In genomic region chr7:139772837-139773236, GRCh38 we compare ENCODE assay signal across 20 cellular contexts. TPM values are rescaled to one million over a fixed set of nuclear protein-coding genes. Genes with fewer than 3 reads are reported as not detected.
DNase-seq lines count a peak whose midpoint lies in the region; ATAC-seq and TF ChIP-seq lines count a peak whose summit lies in the region.
"Had no signal": no experiment of that assay in that cellular context is flagged by ENCODE, and none has a peak within 500 bp of the region (broad histone marks: within the 10 kb centered on the region; RNA-seq: fewer than 3 reads in every experiment).

No MANE protein-coding gene starts in this region.

- TF ChIP-seq CTCF in activated B cell treated with CpG ODN at 0.5 μM for 24 hours (IDR thresholded peaks at IDR 0.05) = no peak
- TF ChIP-seq CTCF in suprapubic skin (IDR thresholded peaks at IDR 0.05) = no peak

- H3K4me3 ChIP-seq in BLaER1 treated with 17β-estradiol and CSF1 and Interleukin-3, amounts not matched to agents 10 nM and 100 nM = no peak overlapping the region
- no peak overlapping the region for H3K4me3 ChIP-seq in suprapubic skin
- H3K4me3 ChIP-seq: Peyer's patch, spleen had no signal

- H3K36me3 Mint-ChIP-seq in IgD-negative memory B cell (peaks cover 13% of the 10 kb centered on the region), activated B cell treated with CpG ODN at 0.5 μM for 24 hours (ENCODE audit: low read depth) (peaks cover 11% of the 10 kb centered on the region)
- peaks cover 27% of the 10 kb centered on the region for H3K36me3 Mint-ChIP-seq in natural killer cell treated with Interleukin-12 subunit alpha and Interleukin-12 subunit beta and Interleukin-15 and Interleukin-18, amount 100 ng/mL, for 72 hours

- ATAC-seq in activated B cell treated with CpG ODN at 0.5 μM for 24 hours (ENCODE audit: low read depth) = peak; percentile 25
- no peak for ATAC-seq in natural killer cell treated with Interleukin-12 subunit alpha and Interleukin-12 subunit beta and Interleukin-15 and Interleukin-18, amount 100 ng/mL, for 72 hours
- no peak for ATAC-seq in left cardiac atrium
- no peak for ATAC-seq in GM21737 (IDR thresholded peaks at IDR 0.05; ENCODE audit: unreplicated experiment)

- H3K27me3 ChIP-seq in BLaER1 treated with 17β-estradiol and CSF1 and Interleukin-3, amounts not matched to agents 10 nM and 100 nM = no peaks in the 10 kb centered on the region
- H3K27me3 ChIP-seq in suprapubic skin = no peaks in the 10 kb centered on the region
- H3K27me3 ChIP-seq: Peyer's patch, spleen had no signal

- no peaks in the 10 kb centered on the region for H3K9me3 ChIP-seq in BLaER1 treated with 17β-estradiol and CSF1 and Interleukin-3, amounts not matched to agents 10 nM and 100 nM (replicated peaks in 1 of 11)
- H3K9me3 ChIP-seq in suprapubic skin = no peaks in the 10 kb centered on the region
- H3K9me3 ChIP-seq: Peyer's patch, spleen had no signal

- H3K9me3 Mint-ChIP-seq in IgD-negative memory B cell (no peaks in the 10 kb centered on the region), activated B cell treated with CpG ODN at 0.5 μM for 24 hours (no peaks in the 10 kb centered on the region)
- no peaks in the 10 kb centered on the region for H3K9me3 Mint-ChIP-seq in natural killer cell treated with Interleukin-12 subunit alpha and Interleukin-12 subunit beta and Interleukin-15 and Interleukin-18, amount 100 ng/mL, for 72 hours

- peaks cover 45 to 68% (median 47%) of the 10 kb centered on the region in 3 donors for H3K4me1 Mint-ChIP-seq in IgD-negative memory B cell
- peaks cover 70% of the 10 kb centered on the region for H3K4me1 Mint-ChIP-seq in activated B cell treated with CpG ODN at 0.5 μM for 24 hours
- peaks cover 70 to 81% of the 10 kb centered on the region in 2 donors for H3K4me1 Mint-ChIP-seq in natural killer cell treated with Interleukin-12 subunit alpha and Interleukin-12 subunit beta and Interleukin-15 and Interleukin-18, amount 100 ng/mL, for 72 hours (ENCODE audit: low read depth in 2 of 2)

- no peak overlapping the region for H3K9ac ChIP-seq in BLaER1 treated with 17β-estradiol and CSF1 and Interleukin-3, amounts not matched to agents 10 nM and 100 nM

- H3K27ac ChIP-seq in BLaER1 treated with 17β-estradiol and CSF1 and Interleukin-3, amounts not matched to agents 10 nM and 100 nM = peak overlapping the region in 2 of 11 experiments; percentile 4 to 12; a peak in 2 of 22 replicates
- H3K27ac ChIP-seq in suprapubic skin = no peak overlapping the region

- H3K27me3 Mint-ChIP-seq in IgD-negative memory B cell (no peaks in the 10 kb centered on the region), activated B cell treated with CpG ODN at 0.5 μM for 24 hours (no peaks in the 10 kb centered on the region)
- no peaks in the 10 kb centered on the region for H3K27me3 Mint-ChIP-seq in natural killer cell treated with Interleukin-12 subunit alpha and Interleukin-12 subunit beta and Interleukin-15 and Interleukin-18, amount 100 ng/mL, for 72 hours

- WGBS in suprapubic skin = 90% methylated on average over 5 of the region's 5 CpGs

- CTCF ChIA-PET in activated B cell treated with CpG ODN at 0.5 μM for 24 hours (lab: Charles Lee) = interaction anchor here (1.0 kb wide), 1 partner anchor 127 kb away, joined by 3 read pairs; no protein-coding TSS in a partner anchor

- DNase-seq in activated B cell treated with CpG ODN at 0.5 μM for 24 hours (no peak), left cardiac atrium (no peak), suprapubic skin (ENCODE audit: low spot score in 2 of 2) (no peak), AG08396 (ENCODE audit: low spot score) (no peak)
- DNase-seq in natural killer cell treated with Interleukin-12 subunit alpha and Interleukin-12 subunit beta and Interleukin-15 and Interleukin-18, amount 100 ng/mL, for 72 hours (ENCODE audit: low spot score) = no peak
- DNase-seq: activated CD4-positive, CD25-positive, alpha-beta regulatory T cell treated with anti-CD3 and anti-CD28 coated beads, Interleukin-2, amount 50 U/mL, for 72 hours; AML-193; DMS153; effector CD8-positive, alpha-beta T cell; hippocampal formation; KBM-7; kidney glomerular epithelial cell; NCI-H146; NCI-H510A; Peyer's patch; posterior cingulate gyrus; spleen had no signal

- H3K4me1 ChIP-seq in BLaER1 treated with 17β-estradiol and CSF1 and Interleukin-3, amounts not matched to agents 10 nM and 100 nM = peaks cover 50 to 80% (median 79%) of the 10 kb centered on the region in 10 experiments
- H3K4me1 ChIP-seq in suprapubic skin = peaks cover 20% of the 10 kb centered on the region

- H4K20me1 ChIP-seq in BLaER1 treated with 17β-estradiol and CSF1 and Interleukin-3, amounts not matched to agents 10 nM and 100 nM = peaks cover 42 to 80% (median 78%) of the 10 kb centered on the region in 11 experiments

- peak overlapping the region in 2 of 3 donors; percentile 38 to 87 for H3K27ac Mint-ChIP-seq in IgD-negative memory B cell
- H3K27ac Mint-ChIP-seq in activated B cell treated with CpG ODN at 0.5 μM for 24 hours = peak overlapping the region; percentile 19
- peak overlapping the region; percentile 99 to 100 for H3K27ac Mint-ChIP-seq in natural killer cell treated with Interleukin-12 subunit alpha and Interleukin-12 subunit beta and Interleukin-15 and Interleukin-18, amount 100 ng/mL, for 72 hours

- peaks cover 0 to 71% (median 49%) of the 10 kb centered on the region in 11 experiments; a peak in 19 of 22 replicates for H3K36me3 ChIP-seq in BLaER1 treated with 17β-estradiol and CSF1 and Interleukin-3, amounts not matched to agents 10 nM and 100 nM
- no peaks in the 10 kb centered on the region for H3K36me3 ChIP-seq in suprapubic skin
- H3K36me3 ChIP-seq: Peyer's patch had no signal

- POLR2A ChIA-PET in activated B cell treated with CpG ODN at 0.5 μM for 24 hours (lab: Charles Lee) = interaction anchor here (0.8 kb wide), 1 partner anchor 144 kb away, joined by 4 read pairs; no protein-coding TSS in a partner anchor

- peak overlapping the region in 3 of 4 donors; percentile 54 to 83 (median 61) for H3K4me3 Mint-ChIP-seq in IgD-negative memory B cell
- H3K4me3 Mint-ChIP-seq in activated B cell treated with CpG ODN at 0.5 μM for 24 hours = no peak overlapping the region
- H3K4me3 Mint-ChIP-seq in natural killer cell treated with Interleukin-12 subunit alpha and Interleukin-12 subunit beta and Interleukin-15 and Interleukin-18, amount 100 ng/mL, for 72 hours = peak overlapping the region; percentile 99

- TF ChIP-seq POLR2A in suprapubic skin (IDR thresholded peaks at IDR 0.05) = no peak

- no peak for TF ChIP-seq EP300 in suprapubic skin (IDR thresholded peaks at IDR 0.05)

- peak overlapping the region; percentile 1 to 98 (median 86); a peak in 19 of 22 replicates for H3K4me2 ChIP-seq in BLaER1 treated with 17β-estradiol and CSF1 and Interleukin-3, amounts not matched to agents 10 nM and 100 nM

- intact Hi-C loops in activated B cell treated with CpG ODN at 0.5 μM for 24 hours (cut with micrococcal nuclease) = loop anchor here (10.0 kb wide), 1 partner anchor 702 kb away; the partner anchor contains the start of gene MKRN1
- intact Hi-C loops in left cardiac atrium (cut with DNase I) = loop anchor here (5.0 to 10.0 kb wide), 4 partner anchors 36 to 222 kb away; no protein-coding TSS in a partner anchor

RNA-seq across cellular contexts. Expression of gene HIPK2, which starts 5.0 kb away (rescaled TPM):
- 5.5 TPM for polyA plus RNA-seq in IgD-negative memory B cell
- total RNA-seq in activated B cell treated with CpG ODN at 0.5 μM for 24 hours = 21.1 and 23.0 TPM in 2 replicates
- 100 to 1,000 TPM; 152 to 245 TPM for total RNA-seq in natural killer cell treated with Interleukin-12 subunit alpha and Interleukin-12 subunit beta and Interleukin-15 and Interleukin-18, amount 100 ng/mL, for 72 hours
- total RNA-seq in left cardiac atrium = 100 to 1,000 TPM; 123 to 139 TPM
- total RNA-seq in suprapubic skin = 10 to 100 TPM; 13.6 to 21.8 (median 18.2) TPM

RNA-seq across cellular contexts. Expression of gene TBXAS1, which starts 56.2 kb away (rescaled TPM):
- polyA plus RNA-seq in IgD-negative memory B cell = 16.7 TPM
- total RNA-seq in activated B cell treated with CpG ODN at 0.5 μM for 24 hours = 2.0 and 3.8 TPM in 2 replicates
- total RNA-seq in natural killer cell treated with Interleukin-12 subunit alpha and Interleukin-12 subunit beta and Interleukin-15 and Interleukin-18, amount 100 ng/mL, for 72 hours = 100 to 1,000 TPM; 104 to 130 TPM
- total RNA-seq in left cardiac atrium = 10 to 100 TPM in 1 of 2 donors, 1 to 10 TPM in 1; 10.0 to 11.3 TPM
- total RNA-seq in suprapubic skin = 1 to 10 TPM; 1.4 to 2.4 (median 2.1) TPM

Comparison
In these comparisons a context has a peak if more than half of its experiments do, and no peak if none do; other contexts are left out.
1. H3K27ac Mint-ChIP-seq: peak in every context shown above with its lines; median percentile 100 in natural killer cell treated with Interleukin-12 subunit alpha and Interleukin-12 subunit beta and Interleukin-15 and Interleukin-18, amount 100 ng/mL, for 72 hours; 62 in IgD-negative memory B cell; 19 in activated B cell treated with CpG ODN at 0.5 μM for 24 hours.
2. RNA of gene TBXAS1, which starts 56.2 kb away (total RNA-seq): 104 to 130 TPM in natural killer cell treated with Interleukin-12 subunit alpha and Interleukin-12 subunit beta and Interleukin-15 and Interleukin-18, amount 100 ng/mL, for 72 hours; 10.0 to 11.3 TPM in left cardiac atrium, 2.0 to 3.8 TPM in activated B cell treated with CpG ODN at 0.5 μM for 24 hours and 1.4 to 2.4 TPM in suprapubic skin; every median in the first group is over 4 times any median in the second.